8 cellular contexts compared by ENCODE assay signal in genomic region chr3:17233398-17233800, GRCh38.
DNase-seq lines count a peak whose midpoint lies in the region; ATAC-seq and TF ChIP-seq lines count a peak whose summit lies in the region.

No MANE protein-coding gene starts in this region.

- peak; percentile 62 for ATAC-seq in GM19324 (IDR thresholded peaks at IDR 0.05; ENCODE audit: low FRiP score, unreplicated experiment)
- peak; percentile 95 for ATAC-seq in HG03175 (IDR thresholded peaks at IDR 0.05; ENCODE audit: unreplicated experiment)
- ATAC-seq in omental fat pad (ENCODE audit: low FRiP score) = no peak

- H3K27ac Mint-ChIP-seq in activated CD4-positive, alpha-beta memory T cell treated with anti-CD3 and anti-CD28 coated beads, Interleukin-2, amount 10 ng/mL, durations not matched to agents 7 days and 5 days = no peak overlapping the region

- H3K4me3 Mint-ChIP-seq in activated CD4-positive, alpha-beta memory T cell treated with anti-CD3 and anti-CD28 coated beads, Interleukin-2, amount 10 ng/mL, durations not matched to agents 7 days and 5 days = no peak overlapping the region

- H3K36me3 Mint-ChIP-seq in activated CD4-positive, alpha-beta memory T cell treated with anti-CD3 and anti-CD28 coated beads, Interleukin-2, amount 10 ng/mL, durations not matched to agents 7 days and 5 days (ENCODE audit: low read depth) = no peaks in the 10 kb centered on the region

- POLR2A ChIA-PET in activated CD4-positive, alpha-beta memory T cell treated with anti-CD3 and anti-CD28 coated beads, Interleukin-2, amount 10 ng/mL, durations not matched to agents 7 days and 5 days (lab: Charles Lee) = no interaction called here

- no peaks in the 10 kb centered on the region for H3K27me3 Mint-ChIP-seq in activated CD4-positive, alpha-beta memory T cell treated with anti-CD3 and anti-CD28 coated beads, Interleukin-2, amount 10 ng/mL, durations not matched to agents 7 days and 5 days

- no peak overlapping the region for H3K4me3 ChIP-seq in fibroblast of the aortic adventitia (ENCODE audit: low read depth, low read length)

- CTCF ChIA-PET in activated CD4-positive, alpha-beta memory T cell treated with anti-CD3 and anti-CD28 coated beads, Interleukin-2, amount 10 ng/mL, durations not matched to agents 7 days and 5 days (lab: Charles Lee) = interaction anchor here (1.0 to 5.4 kb wide), 7 partner anchors 21 to 632 kb away, joined by 3 to 40 read pairs (median 4); partner anchors contain the start of gene PLCL2

- H3K9me3 Mint-ChIP-seq in activated CD4-positive, alpha-beta memory T cell treated with anti-CD3 and anti-CD28 coated beads, Interleukin-2, amount 10 ng/mL, durations not matched to agents 7 days and 5 days = no peaks in the 10 kb centered on the region

- H3K4me1 Mint-ChIP-seq in activated CD4-positive, alpha-beta memory T cell treated with anti-CD3 and anti-CD28 coated beads, Interleukin-2, amount 10 ng/mL, durations not matched to agents 7 days and 5 days = peaks cover 15% of the 10 kb centered on the region

- peak; percentile 74 for TF ChIP-seq CTCF in fibroblast of the aortic adventitia (IDR thresholded peaks at IDR 0.05; ENCODE audit: insufficient read depth, low read length)
- peak in 2 of 3 donors; percentile 22 to 45 for TF ChIP-seq CTCF in omental fat pad (IDR thresholded peaks at IDR 0.05)

- DNase-seq in DMS153 (lab: John Stamatoyannopoulos, UW) (peak; percentile 1), NCI-H526 (lab: John Stamatoyannopoulos, UW) (peak; percentile 32 to 63), fibroblast of the aortic adventitia (ENCODE audit: low read depth) (peak; percentile 71), omental fat pad (ENCODE audit: low spot score) (no peak), GF-D8 (lab: John Stamatoyannopoulos, UW) (no peak)
- DNase-seq in activated CD4-positive, alpha-beta memory T cell treated with anti-CD3 and anti-CD28 coated beads, Interleukin-2, amount 10 ng/mL, durations not matched to agents 7 days and 5 days = peak; percentile 30

Comparison
In these comparisons a context has a peak if more than half of its experiments do, and no peak if none do; other contexts are left out.
1. DNase-seq: peak in DMS153 (single experiment), NCI-H526 (2 of 2), activated CD4-positive, alpha-beta memory T cell treated with anti-CD3 and anti-CD28 coated beads, Interleukin-2, amount 10 ng/mL, durations not matched to agents 7 days and 5 days (single experiment) and fibroblast of the aortic adventitia (single experiment); none in omental fat pad (single experiment) and GF-D8 (single experiment).